ENCODE assay signal across 10 cellular contexts in the genomic region with DNA sequence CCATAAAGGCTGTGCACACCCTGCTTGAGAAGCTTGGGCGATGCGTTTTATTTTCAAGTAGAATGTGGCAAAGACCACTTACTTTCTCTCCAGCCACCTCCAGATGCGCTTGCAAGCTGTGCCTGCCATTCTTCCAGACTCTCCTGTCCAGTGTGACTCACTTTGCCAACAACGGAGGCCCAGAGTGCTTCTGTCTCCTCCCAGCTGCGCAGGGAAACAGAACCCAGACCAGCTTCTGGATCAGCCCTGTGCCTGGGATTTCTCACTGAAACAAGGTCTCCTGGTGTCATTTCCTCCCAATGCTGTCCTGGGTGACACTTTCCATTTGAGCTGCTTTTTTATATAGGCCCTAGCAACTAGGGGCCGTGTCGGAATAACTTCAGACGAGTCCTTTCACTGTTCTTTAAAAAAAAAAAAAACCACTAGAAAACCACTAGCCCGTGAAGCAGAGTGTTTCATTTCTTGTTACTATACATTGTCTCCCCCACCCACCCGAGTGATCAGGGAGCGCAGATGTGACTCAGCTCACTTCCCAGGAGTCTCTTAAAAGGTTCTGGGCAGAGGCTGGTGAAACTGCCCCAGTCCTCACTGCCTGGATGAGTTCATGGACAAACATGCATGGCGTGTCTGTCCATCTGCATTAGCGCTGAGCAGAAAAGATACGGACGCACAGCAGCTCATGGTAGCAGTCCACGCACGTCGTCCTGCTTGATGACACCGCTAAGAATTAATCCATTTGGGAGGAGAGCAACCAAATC. TPM values are rescaled to one million over a fixed set of nuclear protein-coding genes. Genes with fewer than 3 reads are reported as not detected.
DNase-seq lines count a peak whose midpoint lies in the region; ATAC-seq, FAIRE-seq and TF ChIP-seq lines count a peak whose summit lies in the region.
"Had no signal": no experiment of that assay in that cellular context is flagged by ENCODE, and none has a peak within 500 bp of the region (broad histone marks: within the 10 kb centered on the region; RNA-seq: fewer than 3 reads in every experiment).

No MANE protein-coding gene starts in this region.

- CTCF ChIA-PET in CD4-positive, alpha-beta memory T cell (lab: Charles Lee; ENCODE audit: partially characterized antibody): interaction anchor here (1.0 to 1.4 kb wide), 2 partner anchors 10 to 367 kb away, joined by 3 to 7 read pairs; no protein-coding TSS in a partner anchor

- intact Hi-C loops in right cardiac atrium (cut with DNase I): no loop called here
- intact Hi-C loops in CD4-positive, alpha-beta memory T cell (cut with micrococcal nuclease): no loop called here

- WGBS in right cardiac atrium: 87% methylated on average over 19 of the region's 19 CpGs

- no peaks in the 10 kb centered on the region for H3K9me3 ChIP-seq in right cardiac atrium (ENCODE audit: control insufficient read depth, low read length)
- no peaks in the 10 kb centered on the region for H3K9me3 ChIP-seq in CD4-positive, alpha-beta memory T cell (ENCODE audit: control insufficient read depth in 1 of 2, low read length in 2 of 2)

- FAIRE-seq in GM19239 (lab: Jason Lieb, UNC): peak; percentile 71

- ATAC-seq in HG03108 (IDR thresholded peaks at IDR 0.05; ENCODE audit: unreplicated experiment) (peak; percentile 81), HG02840 (IDR thresholded peaks at IDR 0.05; ENCODE audit: low FRiP score, unreplicated experiment) (no peak), HG03139 (IDR thresholded peaks at IDR 0.05; ENCODE audit: unreplicated experiment) (no peak), right cardiac atrium (no peak)

- H3K27ac Mint-ChIP-seq in CD4-positive, alpha-beta memory T cell: peak overlapping the region in 1 of 7 donors; percentile 21

- DNase-seq in A172 (ENCODE audit: low spot score): peak; percentile 71
- peak; percentile 36 for DNase-seq in GM19239 (ENCODE audit: insufficient read length, low spot score)
- DNase-seq in brain microvascular endothelial cell: peak; percentile 26
- DNase-seq in right cardiac atrium: no peak
- DNase-seq in CD4-positive, alpha-beta memory T cell: no peak
- DNase-seq: KBM-7 had no signal

- TF ChIP-seq CTCF in brain microvascular endothelial cell (IDR thresholded peaks at IDR 0.05; ENCODE audit: low read depth, low read length, missing control alignments): no peak

- no peak overlapping the region for H3K27ac ChIP-seq in brain microvascular endothelial cell
- no peak overlapping the region for H3K27ac ChIP-seq in right cardiac atrium (ENCODE audit: low read length)
- no peak overlapping the region for H3K27ac ChIP-seq in CD4-positive, alpha-beta memory T cell (ENCODE audit: low read depth, low read length)
- H3K27ac ChIP-seq: skin epidermis had no signal

- no peak overlapping the region for H3K4me3 Mint-ChIP-seq in CD4-positive, alpha-beta memory T cell

- H3K36me3 Mint-ChIP-seq in CD4-positive, alpha-beta memory T cell: no peaks in the 10 kb centered on the region

- in situ Hi-C loops in brain microvascular endothelial cell (cut with HindIII; ENCODE audit: low pct_ligation_motif_present, low sequenced_read_pairs): no loop called here

- H3K4me1 ChIP-seq in right cardiac atrium (ENCODE audit: control insufficient read depth, insufficient read depth, low read length): no peaks in the 10 kb centered on the region
- no peaks in the 10 kb centered on the region for H3K4me1 ChIP-seq in CD4-positive, alpha-beta memory T cell (ENCODE audit: insufficient read depth, low read length)

- H3K4me3 ChIP-seq in brain microvascular endothelial cell (ENCODE audit: low read depth, low read length): no peak overlapping the region
- H3K4me3 ChIP-seq in right cardiac atrium (ENCODE audit: low read length): no peak overlapping the region
- no peak overlapping the region for H3K4me3 ChIP-seq in CD4-positive, alpha-beta memory T cell (ENCODE audit: low read length in 2 of 2)
- H3K4me3 ChIP-seq: skin epidermis had no signal

- no peaks in the 10 kb centered on the region for H3K9me3 Mint-ChIP-seq in CD4-positive, alpha-beta memory T cell

- POLR2A ChIA-PET in CD4-positive, alpha-beta memory T cell (lab: Charles Lee; ENCODE audit: partially characterized antibody): no interaction called here

- peaks cover 54% of the 10 kb centered on the region for H3K36me3 ChIP-seq in brain microvascular endothelial cell (replicated peaks)
- H3K36me3 ChIP-seq in CD4-positive, alpha-beta memory T cell (ENCODE audit: insufficient read depth, low read length): no peaks in the 10 kb centered on the region

- H3K27me3 Mint-ChIP-seq in CD4-positive, alpha-beta memory T cell: no peaks in the 10 kb centered on the region

- H3K27me3 ChIP-seq in brain microvascular endothelial cell (replicated peaks) (no peaks in the 10 kb centered on the region), right cardiac atrium (ENCODE audit: control insufficient read depth, insufficient read depth) (no peaks in the 10 kb centered on the region)
- H3K27me3 ChIP-seq in CD4-positive, alpha-beta memory T cell (ENCODE audit: insufficient read depth, low read length): no peaks in the 10 kb centered on the region

- H3K4me1 Mint-ChIP-seq in CD4-positive, alpha-beta memory T cell: peaks cover 0 to 3% (median under 1%) of the 10 kb centered on the region in 4 donors

RNA-seq across cellular contexts. Expression of gene RPL31, which starts 25.3 kb away (rescaled TPM):
- 647 and 938 TPM in 2 replicates for total RNA-seq in A172 (2014; rRNA removed; shearing (Covaris generic))
- total RNA-seq in right cardiac atrium: 1,000 to 10,000 TPM in 1 of 4 donors, 100 to 1,000 TPM in 3; 822 to 1,044 (median 917) TPM
- 3,971 TPM for polyA plus RNA-seq in right cardiac atrium
- 1,000 to 10,000 TPM; 2,455 to 2,531 TPM for total RNA-seq in CD4-positive, alpha-beta memory T cell
- 1,000 to 10,000 TPM; 5,582 to 6,581 TPM for polyA plus RNA-seq in CD4-positive, alpha-beta memory T cell

Comparison
In these comparisons a context has a peak if more than half of its experiments do, and no peak if none do; other contexts are left out.
1. DNase-seq: peak in A172 (single experiment), GM19239 (single experiment) and brain microvascular endothelial cell (single experiment); none in right cardiac atrium (0 of 3) and CD4-positive, alpha-beta memory T cell (0 of 5).